7 cellular contexts compared by ENCODE assay signal in the genomic region with DNA sequence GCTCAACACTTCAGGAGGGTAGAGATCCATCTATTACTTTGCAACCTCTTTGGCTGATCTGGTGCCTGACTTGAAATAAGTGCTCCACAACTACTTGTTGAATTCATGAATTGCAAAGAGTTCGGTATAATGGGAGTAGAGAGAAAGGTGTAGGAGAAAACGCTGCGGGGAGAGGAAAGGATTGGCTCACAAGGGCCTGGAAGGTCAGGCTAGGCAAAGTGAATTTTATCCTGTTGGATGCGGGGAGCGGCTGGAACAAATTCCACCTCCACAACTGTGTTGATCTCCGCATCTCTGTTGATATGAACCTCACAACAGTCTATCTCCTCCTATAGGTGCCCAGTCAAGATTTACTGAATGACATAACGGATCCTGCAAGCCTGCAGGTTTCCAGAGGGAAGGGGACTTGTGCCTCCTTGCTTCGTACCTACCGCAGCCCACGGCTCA. TPM values are rescaled to one million over a fixed set of nuclear protein-coding genes. Genes with fewer than 3 reads are reported as not detected.
DNase-seq lines count a peak whose midpoint lies in the region; ATAC-seq and TF ChIP-seq lines count a peak whose summit lies in the region.

No MANE protein-coding gene starts in this region.

- no peak overlapping the region for H3K27ac ChIP-seq in PC-3 (ENCODE audit: low read length)
- H3K27ac ChIP-seq in epithelial cell of prostate: peak overlapping the region; percentile 73

- no peaks in the 10 kb centered on the region for H3K27me3 ChIP-seq in PC-3 (ENCODE audit: low read length)
- no peaks in the 10 kb centered on the region for H3K27me3 ChIP-seq in neuron (ENCODE audit: insufficient read depth, low read length)

- peak; percentile 42 for ATAC-seq in PC-3
- no peak for ATAC-seq in HG02759 (IDR thresholded peaks at IDR 0.05; ENCODE audit: unreplicated experiment)
- no peak for ATAC-seq in HG03196 (IDR thresholded peaks at IDR 0.05; ENCODE audit: unreplicated experiment)

- no peaks in the 10 kb centered on the region for H3K9me3 ChIP-seq in PC-3 (ENCODE audit: low read length)
- no peaks in the 10 kb centered on the region for H3K9me3 ChIP-seq in neuron (ENCODE audit: low read length)

- POLR2A ChIA-PET in PC-3 (lab: Charles Lee; ENCODE audit: unreplicated experiment): no interaction called here

- intact Hi-C loops in PC-3 (cut with micrococcal nuclease): no loop called here

- no peaks in the 10 kb centered on the region for H3F3A ChIP-seq in PC-3 (ENCODE audit: low read length, unreplicated experiment)

- BruUV-seq in PC-3 (replicated peaks; lab: Mats Ljungman, UMichigan): no TSS peak

- H3K36me3 ChIP-seq in PC-3 (ENCODE audit: low read depth, low read length) (no peaks in the 10 kb centered on the region), neuron (ENCODE audit: insufficient read depth, low read length) (peaks cover 9% of the 10 kb centered on the region)

- peaks cover 54% of the 10 kb centered on the region for H3K79me2 ChIP-seq in PC-3 (ENCODE audit: low read length)

- peak overlapping the region; percentile 95 for H2AFZ ChIP-seq in PC-3 (ENCODE audit: low read length)
- H2AFZ ChIP-seq in neuron (ENCODE audit: low read depth, low read length): peak overlapping the region; percentile 93

- no peaks in the 10 kb centered on the region for H3K9me2 ChIP-seq in PC-3 (replicated peaks; ENCODE audit: low read length)

- H3K4me2 ChIP-seq in PC-3 (ENCODE audit: low read length): peak overlapping the region; percentile 87

- H3K4me3 ChIP-seq in PC-3 (ENCODE audit: low read length) (peak overlapping the region; percentile 99), neuron (ENCODE audit: low read length) (peak overlapping the region; percentile 80)

- TF ChIP-seq CTCF in GM20000 (IDR thresholded peaks at IDR 0.05; ENCODE audit: extremely low read depth, missing control alignments) (no peak), PC-3 (conservative IDR thresholded peaks at IDR 0.05; ENCODE audit: low read depth, low read length) (no peak)

- H3K9ac ChIP-seq in PC-3 (ENCODE audit: low read length): peak overlapping the region; percentile 88

- H4K20me1 ChIP-seq in PC-3 (ENCODE audit: low read length): no peaks in the 10 kb centered on the region

- CTCF ChIA-PET in PC-3 (lab: Charles Lee): no interaction called here

- H3K4me1 ChIP-seq in PC-3 (ENCODE audit: insufficient read depth, low read length) (peaks cover 15% of the 10 kb centered on the region), neuron (ENCODE audit: insufficient read depth, low read length) (peaks cover 9% of the 10 kb centered on the region)

- peak; percentile 11 for DNase-seq in GM20000 (ENCODE audit: low spot score)
- DNase-seq in PC-3: no peak
- DNase-seq in epithelial cell of prostate (ENCODE audit: low read depth, low spot score): no peak
- no peak for DNase-seq in dedifferentiated amniotic fluid mesenchymal stem cell (ENCODE audit: extremely low spot score)

RNA-seq across cellular contexts. Expression of gene SLX4, which starts 0.7 kb away (rescaled TPM):
- 5.1 and 5.9 TPM in 2 replicates for total RNA-seq in PC-3 (2014; rRNA removed)

RNA-seq across cellular contexts. Expression of gene NLRC3, which starts 33.5 kb away (rescaled TPM):
- total RNA-seq in PC-3 (2014; rRNA removed): not detected in 2 replicates

RNA-seq across cellular contexts. Expression of gene DNASE1, which starts 43.8 kb away (rescaled TPM):
- total RNA-seq in PC-3 (2014; rRNA removed): 9.3 and 14.0 TPM in 2 replicates
